ENCODE assay signal across 20 cellular contexts in genomic region chr3:30908466-30909037, GRCh38. TPM values are rescaled to one million over a fixed set of nuclear protein-coding genes. Genes with fewer than 3 reads are reported as not detected.
"Had no signal": no experiment of that assay in that cellular context is flagged by ENCODE, and none has a peak within 500 bp of the region (broad histone marks: within the 10 kb centered on the region; RNA-seq: fewer than 3 reads in every experiment).

No MANE protein-coding gene starts in this region.

- H3K4me3 Mint-ChIP-seq: activated CD8-positive, alpha-beta T cell treated with anti-CD3 and anti-CD28 coated beads for 36 hours; naive thymus-derived CD4-positive, alpha-beta T cell had no signal

- H3K27ac Mint-ChIP-seq: activated CD8-positive, alpha-beta T cell treated with anti-CD3 and anti-CD28 coated beads for 36 hours; activated naive CD4-positive, alpha-beta T cell treated with anti-CD3 and anti-CD28 coated beads, Interleukin-2, amount 50 U/mL, for 72 hours; naive thymus-derived CD4-positive, alpha-beta T cell had no signal

- H3K4me3 ChIP-seq: cardiac muscle cell, colonic mucosa, esophagus squamous epithelium, left ventricle myocardium inferior, mucosa of descending colon, ovary, sigmoid colon, spleen, stomach, testis, upper lobe of left lung had no signal

- H3K27ac ChIP-seq: cardiac muscle cell, colonic mucosa, esophagus squamous epithelium, left ventricle myocardium inferior, ovary, sigmoid colon, spleen, stomach, testis, upper lobe of left lung had no signal

- H3K9me3 Mint-ChIP-seq: activated CD8-positive, alpha-beta T cell treated with anti-CD3 and anti-CD28 coated beads for 36 hours had no signal

- H3K4me1 ChIP-seq: colonic mucosa, esophagus squamous epithelium, left ventricle myocardium inferior, sigmoid colon, spleen, stomach, testis, upper lobe of left lung had no signal

- DNase-seq: activated CD4-positive, alpha-beta T cell treated with anti-CD3 and anti-CD28 coated beads for 4 hours; activated CD8-positive, alpha-beta T cell treated with anti-CD3 and anti-CD28 coated beads for 36 hours; activated gamma-delta T cell; activated T-cell treated with anti-CD3 and anti-CD28 coated beads, Interleukin-2, amount 50 U/mL, for 48 hours; colonic mucosa; esophagus squamous epithelium; hypothalamus; left ventricle myocardium inferior; mucosa of descending colon; naive thymus-derived CD4-positive, alpha-beta T cell; ovary; sigmoid colon; spleen; stomach; testis; upper lobe of left lung had no signal

- H3K36me3 Mint-ChIP-seq: activated naive CD4-positive, alpha-beta T cell treated with anti-CD3 and anti-CD28 coated beads, Interleukin-2, amount 50 U/mL, for 72 hours; naive thymus-derived CD4-positive, alpha-beta T cell had no signal

- H3K27me3 ChIP-seq: cardiac muscle cell, colonic mucosa, esophagus squamous epithelium, ovary, sigmoid colon, spleen, stomach, testis, upper lobe of left lung had no signal

- H3K36me3 ChIP-seq: cardiac muscle cell, colonic mucosa, esophagus squamous epithelium, left ventricle myocardium inferior, ovary, sigmoid colon, spleen, stomach, upper lobe of left lung had no signal

- H3K9me3 ChIP-seq: colonic mucosa, esophagus squamous epithelium, left ventricle myocardium inferior, mucosa of descending colon, ovary, sigmoid colon, spleen, stomach, testis, upper lobe of left lung had no signal

- H3K27me3 Mint-ChIP-seq: activated CD8-positive, alpha-beta T cell treated with anti-CD3 and anti-CD28 coated beads for 36 hours had no signal

RNA-seq across cellular contexts. Expression of gene GADL1, which starts 14.1 kb away (rescaled TPM):
- total RNA-seq: activated CD8-positive, alpha-beta T cell treated with anti-CD3 and anti-CD28 coated beads for 36 hours; activated naive CD4-positive, alpha-beta T cell treated with anti-CD3 and anti-CD28 coated beads, Interleukin-2, amount 50 U/mL, for 72 hours; colonic mucosa; esophagus squamous epithelium; fibroblast of villous mesenchyme; kidney epithelial cell; mucosa of descending colon; naive thymus-derived CD4-positive, alpha-beta T cell; sigmoid colon had no signal
